8 cellular contexts compared by ENCODE assay signal in the genomic region with DNA sequence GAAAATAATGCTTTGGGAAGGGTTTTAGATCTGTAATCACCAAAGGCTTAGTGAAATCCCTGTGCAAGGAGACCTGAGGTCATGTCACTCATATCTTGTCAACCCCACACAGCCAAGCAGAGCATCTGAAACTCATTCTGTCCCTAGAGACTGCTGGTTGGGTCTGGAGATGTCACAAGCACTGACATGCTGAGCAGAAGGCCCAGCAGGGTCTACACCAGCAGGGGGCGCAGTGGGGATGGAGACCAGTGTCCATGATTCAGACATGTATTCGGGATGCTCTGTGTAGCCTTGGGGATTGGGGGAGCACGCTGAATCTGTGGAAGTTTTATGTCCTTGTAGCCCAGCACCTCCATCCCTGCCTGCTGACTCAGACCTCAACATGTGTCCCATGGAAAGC.
DNase-seq lines count a peak whose midpoint lies in the region; ATAC-seq and TF ChIP-seq lines count a peak whose summit lies in the region.
"Not testable (repeated sequence)": the region's sequence is repeated elsewhere in the genome, so short reads cannot be mapped to it uniquely, and the experiment has no call there.

No MANE protein-coding gene starts in this region.

- peak; percentile 42 for TF ChIP-seq CTCF in GM12864 (IDR thresholded peaks at IDR 0.05; ENCODE audit: low read depth, low read length, missing control alignments)
- not testable (repeated sequence) for TF ChIP-seq CTCF in gastroesophageal sphincter (IDR thresholded peaks at IDR 0.05)
- TF ChIP-seq CTCF in upper lobe of right lung (IDR thresholded peaks at IDR 0.05), result peak; percentile 33

- H3K27ac ChIP-seq in gastroesophageal sphincter, upper lobe of right lung: not testable (repeated sequence)

- H3K4me3 ChIP-seq in GM12864 (ENCODE audit: low read depth, low read length); gastroesophageal sphincter; upper lobe of right lung: not testable (repeated sequence)

- ATAC-seq in GM18909 (IDR thresholded peaks at IDR 0.05; ENCODE audit: poor library complexity, unreplicated experiment) (peak; percentile 95), GM21528 (IDR thresholded peaks at IDR 0.05; ENCODE audit: low FRiP score, unreplicated experiment) (peak; percentile 89), HG02938 (IDR thresholded peaks at IDR 0.05; ENCODE audit: unreplicated experiment) (peak; percentile 91), HG03442 (IDR thresholded peaks at IDR 0.05; ENCODE audit: unreplicated experiment) (peak; percentile 98), gastroesophageal sphincter (peak; percentile 22), upper lobe of right lung (peak; percentile 85)

- not testable (repeated sequence) for H3K4me1 ChIP-seq in gastroesophageal sphincter, upper lobe of right lung

- not testable (repeated sequence) for H3K36me3 ChIP-seq in gastroesophageal sphincter, upper lobe of right lung

- not testable (repeated sequence) for H3K9me3 ChIP-seq in gastroesophageal sphincter, upper lobe of right lung

- WGBS in gastroesophageal sphincter (ENCODE audit: low coverage in 1 of 2), 2 donors, result no CpG with 5 or more reads among the region's 3 CpGs

- intact Hi-C loops in upper lobe of right lung (cut with DNase I), result not testable (repeated sequence)

- not testable (repeated sequence) for DNase-seq in GM12864 (ENCODE audit: low read depth); upper lobe of right lung
- DNase-seq in RPMI7951 (ENCODE audit: low read depth), result peak; percentile 4

- H3K27me3 ChIP-seq in gastroesophageal sphincter, upper lobe of right lung: not testable (repeated sequence)

- TF ChIP-seq EP300 in gastroesophageal sphincter (IDR thresholded peaks at IDR 0.05), result not testable (repeated sequence)

- not testable (repeated sequence) for TF ChIP-seq POLR2A in gastroesophageal sphincter (IDR thresholded peaks at IDR 0.05)

Comparison
In these comparisons a context has a peak if more than half of its experiments do, and no peak if none do; other contexts are left out.
1. ATAC-seq: peak in every context shown above with its lines; median percentile 98 in HG03442; 95 in GM18909; 91 in HG02938; 89 in GM21528; 85 in upper lobe of right lung; 22 in gastroesophageal sphincter.